ENCODE assay signal across 19 cellular contexts in the genomic region with DNA sequence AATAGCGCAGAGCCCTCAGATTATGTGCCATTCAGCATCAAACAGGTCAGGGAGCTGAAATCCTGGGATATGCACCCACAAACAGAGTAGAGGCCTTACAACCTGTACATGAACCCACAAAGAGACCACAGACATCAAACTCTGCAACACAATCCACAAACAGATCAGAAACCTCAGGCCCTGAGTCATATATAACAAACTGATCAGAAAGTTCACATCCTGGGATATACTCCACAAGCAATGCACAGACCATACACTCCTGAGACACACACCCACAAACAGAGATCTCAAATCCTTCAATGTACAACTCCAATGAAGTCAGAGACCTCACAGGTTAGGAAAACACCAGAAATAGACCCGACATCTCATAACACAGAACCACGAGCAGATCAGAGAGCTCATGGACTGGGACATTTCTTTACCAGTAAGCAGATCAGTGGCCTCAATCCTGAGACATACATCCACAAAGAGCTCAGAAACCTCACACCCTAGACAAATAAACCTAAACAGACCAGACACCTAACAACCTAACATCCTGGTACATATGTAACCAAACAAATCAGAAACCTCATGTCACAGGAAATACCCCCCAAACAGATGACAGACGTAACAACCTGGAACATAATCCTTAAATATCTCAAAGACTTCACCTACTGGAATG. TPM values are rescaled to one million over a fixed set of nuclear protein-coding genes. Genes with fewer than 3 reads are reported as not detected.
DNase-seq lines count a peak whose midpoint lies in the region; ATAC-seq and TF ChIP-seq lines count a peak whose summit lies in the region.
"Had no signal": no experiment of that assay in that cellular context is flagged by ENCODE, and none has a peak within 500 bp of the region (broad histone marks: within the 10 kb centered on the region; RNA-seq: fewer than 3 reads in every experiment).

No MANE protein-coding gene starts in this region.

- peaks cover 0 to 2% of the 10 kb centered on the region in 2 donors for H3K36me3 Mint-ChIP-seq in activated T-cell treated with anti-CD3 and anti-CD28 coated beads, Interleukin-2, amount 50 U/mL, for 72 hours (ENCODE audit: insufficient read depth in 2 of 2)
- H3K36me3 Mint-ChIP-seq in T-helper 2 cell treated with Interferon-gamma antibody and Interleukin-4, amounts not matched to agents 5 μg/mL and 100 μg/mL, for 36 hours (ENCODE audit: low read depth), result peaks cover 14% of the 10 kb centered on the region
- peaks cover 4% of the 10 kb centered on the region for H3K36me3 Mint-ChIP-seq in effector memory CD8-positive, alpha-beta T cell (ENCODE audit: insufficient read depth)

- CTCF ChIA-PET in OCI-LY7 (lab: Charles Lee; ENCODE audit: unreplicated experiment), result no interaction called here

- no peak overlapping the region for H3K27ac Mint-ChIP-seq in activated T-cell treated with anti-CD3 and anti-CD28 coated beads, Interleukin-2, amount 50 U/mL, for 72 hours
- no peak overlapping the region for H3K27ac Mint-ChIP-seq in T-helper 2 cell treated with Interferon-gamma antibody and Interleukin-4, amounts not matched to agents 5 μg/mL and 100 μg/mL, for 36 hours
- no peak overlapping the region for H3K27ac Mint-ChIP-seq in effector memory CD8-positive, alpha-beta T cell
- H3K27ac Mint-ChIP-seq in stimulated activated naive CD8-positive, alpha-beta T cell treated with anti-CD3 and anti-CD28 coated beads, Interleukin-15, amount 100 ng/mL, for 72 hours, result no peak overlapping the region
- H3K27ac Mint-ChIP-seq: HFFc6 had no signal

- H3K4me2 ChIP-seq in OCI-LY7 (ENCODE audit: low read length), result no peak overlapping the region
- H3K4me2 ChIP-seq: A549 had no signal

- ATAC-seq in activated T-cell treated with anti-CD3 and anti-CD28 coated beads, Interleukin-2, amount 50 U/mL, for 72 hours (replicated peaks in 1 of 2), result peak; percentile 76 to 82
- peak; percentile 74 for ATAC-seq in effector memory CD8-positive, alpha-beta T cell (replicated peaks)
- ATAC-seq in stimulated activated naive CD8-positive, alpha-beta T cell treated with anti-CD3 and anti-CD28 coated beads, Interleukin-15, amount 100 ng/mL, for 72 hours, result peak; percentile 81
- ATAC-seq: A549, PC-3 had no signal

- H4K20me1 ChIP-seq in OCI-LY7 (ENCODE audit: insufficient read depth, low read length), result no peaks in the 10 kb centered on the region

- intact Hi-C loops in OCI-LY7 (cut with micrococcal nuclease; ENCODE audit: unreplicated experiment), result no loop called here

- no peak overlapping the region for H3K27ac ChIP-seq in OCI-LY7 (ENCODE audit: low read depth, low read length, poor library complexity, severe bottlenecking)
- H3K27ac ChIP-seq: A549, C4-2B, RWPE1 had no signal

- H3K4me1 Mint-ChIP-seq in activated T-cell treated with anti-CD3 and anti-CD28 coated beads, Interleukin-2, amount 50 U/mL, for 72 hours (ENCODE audit: low read depth), result peaks cover 28% of the 10 kb centered on the region
- H3K4me1 Mint-ChIP-seq in T-helper 2 cell treated with Interferon-gamma antibody and Interleukin-4, amounts not matched to agents 5 μg/mL and 100 μg/mL, for 36 hours (ENCODE audit: low read depth), result peaks cover 23% of the 10 kb centered on the region
- H3K4me1 Mint-ChIP-seq in effector memory CD8-positive, alpha-beta T cell (ENCODE audit: low read depth in 2 of 2), result peaks cover 30 to 33% of the 10 kb centered on the region in 2 donors
- peaks cover 42% of the 10 kb centered on the region for H3K4me1 Mint-ChIP-seq in stimulated activated naive CD8-positive, alpha-beta T cell treated with anti-CD3 and anti-CD28 coated beads, Interleukin-15, amount 100 ng/mL, for 72 hours

- H2AFZ ChIP-seq in OCI-LY7 (ENCODE audit: low read length), result no peak overlapping the region

- no peak for TF ChIP-seq CTCF in OCI-LY7 (conservative IDR thresholded peaks at IDR 0.05; ENCODE audit: low read length)

- H3K9me2 ChIP-seq in OCI-LY7 (ENCODE audit: insufficient read depth, low read length), result no peaks in the 10 kb centered on the region

- no peak overlapping the region for H3K4me3 ChIP-seq in OCI-LY7 (ENCODE audit: low read depth, low read length, poor library complexity, severe bottlenecking)
- H3K4me3 ChIP-seq: A549 had no signal

- peaks cover 12% of the 10 kb centered on the region for H3K27me3 Mint-ChIP-seq in activated T-cell treated with anti-CD3 and anti-CD28 coated beads, Interleukin-2, amount 50 U/mL, for 72 hours (ENCODE audit: low read depth)
- no peaks in the 10 kb centered on the region for H3K27me3 Mint-ChIP-seq in T-helper 2 cell treated with Interferon-gamma antibody and Interleukin-4, amounts not matched to agents 5 μg/mL and 100 μg/mL, for 36 hours (ENCODE audit: low read depth)
- H3K27me3 Mint-ChIP-seq in effector memory CD8-positive, alpha-beta T cell, result no peaks in the 10 kb centered on the region
- no peaks in the 10 kb centered on the region for H3K27me3 Mint-ChIP-seq in stimulated activated naive CD8-positive, alpha-beta T cell treated with anti-CD3 and anti-CD28 coated beads, Interleukin-15, amount 100 ng/mL, for 72 hours

- H3K4me1 ChIP-seq in OCI-LY7 (ENCODE audit: insufficient read depth, low read length, poor library complexity, severe bottlenecking), result no peaks in the 10 kb centered on the region
- H3K4me1 ChIP-seq: A549 had no signal

- H3K4me3 Mint-ChIP-seq in activated T-cell treated with anti-CD3 and anti-CD28 coated beads, Interleukin-2, amount 50 U/mL, for 72 hours, result no peak overlapping the region
- H3K4me3 Mint-ChIP-seq in T-helper 2 cell treated with Interferon-gamma antibody and Interleukin-4, amounts not matched to agents 5 μg/mL and 100 μg/mL, for 36 hours, result no peak overlapping the region
- no peak overlapping the region for H3K4me3 Mint-ChIP-seq in effector memory CD8-positive, alpha-beta T cell
- H3K4me3 Mint-ChIP-seq in stimulated activated naive CD8-positive, alpha-beta T cell treated with anti-CD3 and anti-CD28 coated beads, Interleukin-15, amount 100 ng/mL, for 72 hours, result no peak overlapping the region
- H3K4me3 Mint-ChIP-seq: HFFc6 had no signal

- no peak for DNase-seq in activated T-cell treated with anti-CD3 and anti-CD28 coated beads, Interleukin-2, amount 50 U/mL, for 72 hours
- no peak for DNase-seq in activated T-cell treated with anti-CD3 and anti-CD28 coated beads, Interleukin-2, amount 50 U/mL, for 1 hour
- peak; percentile 12 for DNase-seq in T-helper 2 cell treated with Interferon-gamma antibody and Interleukin-4, amounts not matched to agents 5 μg/mL and 100 μg/mL, for 36 hours (ENCODE audit: low spot score)
- DNase-seq in effector memory CD8-positive, alpha-beta T cell, result peak; percentile 8 to 29 (median 9)
- peak in 1 of 2 donors; percentile 13 for DNase-seq in stimulated activated naive CD8-positive, alpha-beta T cell treated with anti-CD3 and anti-CD28 coated beads, Interleukin-15, amount 100 ng/mL, for 72 hours
- DNase-seq in GOT3 (lab: John Stamatoyannopoulos, UW) (no peak), OCI-LY7 (ENCODE audit: low spot score) (no peak)
- DNase-seq: DMS53, HFFc6, KG1, NCI-H1436, NCI-H2029 treated with DMSO at 0.1 percent for 48 hours, NCI-H2171 treated with DMSO at 0.1 percent for 48 hours, NCI-H446 treated with DMSO at 0.1 percent for 48 hours, NCI-H748 treated with DMSO at 0.1 percent for 48 hours, PC-3 had no signal

- no TSS peak for BruUV-seq in OCI-LY7 (replicated peaks; lab: Mats Ljungman, UMichigan)

- no peaks in the 10 kb centered on the region for H3K79me2 ChIP-seq in OCI-LY7 (ENCODE audit: insufficient read depth, low read depth, low read length)

- no peaks in the 10 kb centered on the region for H3K36me3 ChIP-seq in OCI-LY7 (ENCODE audit: insufficient read depth, low read length)

- H3K9me3 ChIP-seq in OCI-LY7 (ENCODE audit: low read length), result no peaks in the 10 kb centered on the region

- POLR2A ChIA-PET in OCI-LY7 (lab: Charles Lee), result no interaction called here

- peaks cover 0 to 3% of the 10 kb centered on the region in 2 donors for H3K9me3 Mint-ChIP-seq in activated T-cell treated with anti-CD3 and anti-CD28 coated beads, Interleukin-2, amount 50 U/mL, for 72 hours
- peaks cover 6% of the 10 kb centered on the region for H3K9me3 Mint-ChIP-seq in T-helper 2 cell treated with Interferon-gamma antibody and Interleukin-4, amounts not matched to agents 5 μg/mL and 100 μg/mL, for 36 hours
- no peaks in the 10 kb centered on the region for H3K9me3 Mint-ChIP-seq in effector memory CD8-positive, alpha-beta T cell
- no peaks in the 10 kb centered on the region for H3K9me3 Mint-ChIP-seq in stimulated activated naive CD8-positive, alpha-beta T cell treated with anti-CD3 and anti-CD28 coated beads, Interleukin-15, amount 100 ng/mL, for 72 hours
- H3K9me3 Mint-ChIP-seq: HFFc6 had no signal

RNA-seq across cellular contexts. Expression of gene SUV39H1, which starts 24.2 kb away (rescaled TPM):
- 10 to 100 TPM; 29.4 to 34.8 TPM for total RNA-seq in activated T-cell treated with anti-CD3 and anti-CD28 coated beads, Interleukin-2, amount 50 U/mL, for 72 hours
- 21.1 and 27.0 TPM in 2 replicates for total RNA-seq in OCI-LY7 (2014; rRNA removed; shearing (Covaris generic))
- 33.0 and 34.2 TPM in 2 replicates for total RNA-seq in OCI-LY7 (2022)

RNA-seq across cellular contexts. Expression of gene WAS, which starts 37.1 kb away (rescaled TPM):
- total RNA-seq in activated T-cell treated with anti-CD3 and anti-CD28 coated beads, Interleukin-2, amount 50 U/mL, for 72 hours, result 10 to 100 TPM; 81.4 to 83.9 TPM
- total RNA-seq in OCI-LY7 (2014; rRNA removed; shearing (Covaris generic)), result 43.9 and 44.8 TPM in 2 replicates
- 87.0 and 89.7 TPM in 2 replicates for total RNA-seq in OCI-LY7 (2022)

RNA-seq across cellular contexts. Expression of gene GLOD5, which starts 40.8 kb away (rescaled TPM):
- total RNA-seq in activated T-cell treated with anti-CD3 and anti-CD28 coated beads, Interleukin-2, amount 50 U/mL, for 72 hours, result not detected
- not detected in 2 replicates for total RNA-seq in OCI-LY7 (2014; rRNA removed; shearing (Covaris generic))
- total RNA-seq in OCI-LY7 (2022), result not detected in 2 replicates
- total RNA-seq: HFFc6, PC-3 had no signal

Comparison
In these comparisons a context has a peak if more than half of its experiments do, and no peak if none do; other contexts are left out.
1. DNase-seq: peak in T-helper 2 cell treated with Interferon-gamma antibody and Interleukin-4, amounts not matched to agents 5 μg/mL and 100 μg/mL, for 36 hours (single experiment) and effector memory CD8-positive, alpha-beta T cell (3 of 3); none in activated T-cell treated with anti-CD3 and anti-CD28 coated beads, Interleukin-2, amount 50 U/mL, for 72 hours (0 of 2), activated T-cell treated with anti-CD3 and anti-CD28 coated beads, Interleukin-2, amount 50 U/mL, for 1 hour (single experiment), GOT3 (single experiment) and OCI-LY7 (single experiment).
2. Peak in every context shown above with its lines, with median percentiles within 50 percentile points of each other: ATAC-seq.